Comparison of ENCODE assay signal across 2 cellular contexts in the genomic region with DNA sequence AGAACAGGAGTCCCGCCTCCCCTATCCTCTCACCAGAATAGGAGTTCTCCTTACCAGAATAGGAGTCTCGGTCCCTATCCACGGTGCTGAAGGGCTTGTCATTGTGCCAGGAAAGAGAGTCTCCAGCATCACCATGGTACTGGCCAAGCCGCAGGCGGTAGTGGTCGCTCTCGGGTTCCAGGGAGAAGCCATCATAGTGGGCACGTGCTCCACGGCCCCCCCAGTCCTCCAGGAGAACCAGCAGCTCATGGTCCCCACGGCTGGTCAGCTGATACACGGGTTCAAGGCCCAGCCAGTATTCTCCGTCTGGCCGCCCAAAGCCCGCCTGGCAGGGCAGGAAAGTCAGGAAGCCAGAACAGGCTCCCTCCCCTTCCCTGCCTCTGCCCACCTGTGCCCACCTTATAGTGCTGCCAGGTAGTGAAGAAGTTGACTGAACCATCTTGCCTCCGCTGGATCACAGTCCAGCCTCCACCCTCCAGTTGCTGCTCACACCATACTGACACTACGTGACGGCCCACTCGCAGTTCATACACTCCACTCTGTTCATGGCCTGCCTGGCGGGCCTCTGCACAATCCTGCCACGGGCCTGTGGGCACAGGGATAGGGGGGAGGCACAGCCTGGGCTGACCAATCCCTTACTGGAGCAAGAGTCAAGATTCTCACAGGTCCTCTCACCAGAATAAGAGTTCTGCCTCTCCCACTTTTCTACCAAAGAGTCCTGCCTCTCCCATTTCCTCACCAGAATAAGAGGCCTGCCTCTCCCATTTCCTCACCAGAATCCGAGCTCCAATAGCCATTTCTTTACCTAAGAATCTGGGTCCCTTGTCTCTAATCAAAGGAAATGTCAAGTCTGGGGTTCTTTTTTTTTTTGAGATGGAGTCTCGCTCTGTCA.
TF ChIP-seq lines count a peak whose summit lies in the region.

No MANE protein-coding gene starts in this region.

TF ChIP-seq in HCT116, 20 proteins besides CTCF, POLR2A, EP300 and RAD21:
- TF ChIP-seq, protein P1, sequence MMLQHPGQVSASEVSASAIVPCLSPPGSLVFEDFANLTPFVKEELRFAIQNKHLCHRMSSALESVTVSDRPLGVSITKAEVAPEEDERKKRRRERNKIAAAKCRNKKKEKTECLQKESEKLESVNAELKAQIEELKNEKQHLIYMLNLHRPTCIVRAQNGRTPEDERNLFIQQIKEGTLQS (IDR thresholded peaks at IDR 0.05), result no peak
- TF ChIP-seq, protein P2, sequence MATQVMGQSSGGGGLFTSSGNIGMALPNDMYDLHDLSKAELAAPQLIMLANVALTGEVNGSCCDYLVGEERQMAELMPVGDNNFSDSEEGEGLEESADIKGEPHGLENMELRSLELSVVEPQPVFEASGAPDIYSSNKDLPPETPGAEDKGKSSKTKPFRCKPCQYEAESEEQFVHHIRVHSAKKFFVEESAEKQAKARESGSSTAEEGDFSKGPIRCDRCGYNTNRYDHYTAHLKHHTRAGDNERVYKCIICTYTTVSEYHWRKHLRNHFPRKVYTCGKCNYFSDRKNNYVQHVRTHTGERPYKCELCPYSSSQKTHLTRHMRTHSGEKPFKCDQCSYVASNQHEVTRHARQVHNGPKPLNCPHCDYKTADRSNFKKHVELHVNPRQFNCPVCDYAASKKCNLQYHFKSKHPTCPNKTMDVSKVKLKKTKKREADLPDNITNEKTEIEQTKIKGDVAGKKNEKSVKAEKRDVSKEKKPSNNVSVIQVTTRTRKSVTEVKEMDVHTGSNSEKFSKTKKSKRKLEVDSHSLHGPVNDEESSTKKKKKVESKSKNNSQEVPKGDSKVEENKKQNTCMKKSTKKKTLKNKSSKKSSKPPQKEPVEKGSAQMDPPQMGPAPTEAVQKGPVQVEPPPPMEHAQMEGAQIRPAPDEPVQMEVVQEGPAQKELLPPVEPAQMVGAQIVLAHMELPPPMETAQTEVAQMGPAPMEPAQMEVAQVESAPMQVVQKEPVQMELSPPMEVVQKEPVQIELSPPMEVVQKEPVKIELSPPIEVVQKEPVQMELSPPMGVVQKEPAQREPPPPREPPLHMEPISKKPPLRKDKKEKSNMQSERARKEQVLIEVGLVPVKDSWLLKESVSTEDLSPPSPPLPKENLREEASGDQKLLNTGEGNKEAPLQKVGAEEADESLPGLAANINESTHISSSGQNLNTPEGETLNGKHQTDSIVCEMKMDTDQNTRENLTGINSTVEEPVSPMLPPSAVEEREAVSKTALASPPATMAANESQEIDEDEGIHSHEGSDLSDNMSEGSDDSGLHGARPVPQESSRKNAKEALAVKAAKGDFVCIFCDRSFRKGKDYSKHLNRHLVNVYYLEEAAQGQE (IDR thresholded peaks at IDR 0.05; ENCODE audit: low read depth), result peak; percentile 70; the same call in 1 of the 2 replicates
TF ChIP-seq in HCT116: peak in this region for 1.

TF ChIP-seq in K562, 482 proteins besides CTCF, POLR2A, EP300 and RAD21 (continues in another document):
- 0 out of 2 replicates have a peak, but pooled peaks have one; percentile 19 for TF ChIP-seq GABPB1 (CRISPR knock-in tag; IDR thresholded peaks at IDR 0.05)
- peak; percentile 100 for TF ChIP-seq MYNN (IDR thresholded peaks at IDR 0.05)
- TF ChIP-seq MYNN (CRISPR knock-in tag; IDR thresholded peaks at IDR 0.05), result peak; percentile 99
- no peak for TF ChIP-seq EZH2 (IDR thresholded peaks at IDR 0.05; ENCODE audit: borderline replicate concordance, low read depth, low read length)
- no peak for TF ChIP-seq SLC30A9 (CRISPR knock-in tag; IDR thresholded peaks at IDR 0.05)
- no peak for TF ChIP-seq NONO (IDR thresholded peaks at IDR 0.05; ENCODE audit: low read depth in 2 of 2, low read length in 1 of 2)
- peak; percentile 87 for TF ChIP-seq NFIC (IDR thresholded peaks at IDR 0.05)
- TF ChIP-seq RBFOX2 (IDR thresholded peaks at IDR 0.05; ENCODE audit: low read depth, low read length), result 0 out of 2 replicates have a peak, but pooled peaks have one; percentile 6
- TF ChIP-seq, protein P3, sequence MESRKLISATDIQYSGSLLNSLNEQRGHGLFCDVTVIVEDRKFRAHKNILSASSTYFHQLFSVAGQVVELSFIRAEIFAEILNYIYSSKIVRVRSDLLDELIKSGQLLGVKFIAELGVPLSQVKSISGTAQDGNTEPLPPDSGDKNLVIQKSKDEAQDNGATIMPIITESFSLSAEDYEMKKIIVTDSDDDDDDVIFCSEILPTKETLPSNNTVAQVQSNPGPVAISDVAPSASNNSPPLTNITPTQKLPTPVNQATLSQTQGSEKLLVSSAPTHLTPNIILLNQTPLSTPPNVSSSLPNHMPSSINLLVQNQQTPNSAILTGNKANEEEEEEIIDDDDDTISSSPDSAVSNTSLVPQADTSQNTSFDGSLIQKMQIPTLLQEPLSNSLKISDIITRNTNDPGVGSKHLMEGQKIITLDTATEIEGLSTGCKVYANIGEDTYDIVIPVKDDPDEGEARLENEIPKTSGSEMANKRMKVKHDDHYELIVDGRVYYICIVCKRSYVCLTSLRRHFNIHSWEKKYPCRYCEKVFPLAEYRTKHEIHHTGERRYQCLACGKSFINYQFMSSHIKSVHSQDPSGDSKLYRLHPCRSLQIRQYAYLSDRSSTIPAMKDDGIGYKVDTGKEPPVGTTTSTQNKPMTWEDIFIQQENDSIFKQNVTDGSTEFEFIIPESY (CRISPR knock-in tag; IDR thresholded peaks at IDR 0.05), result 0 out of 2 replicates have a peak, but pooled peaks have one; percentile 70
- TF ChIP-seq TAF1 (IDR thresholded peaks at IDR 0.05; ENCODE audit: control insufficient read depth, extremely low read depth, insufficient read depth, low read length, severe bottlenecking), result no peak
- no peak for TF ChIP-seq TOE1 (IDR thresholded peaks at IDR 0.05; ENCODE audit: borderline replicate concordance)
- no peak for TF ChIP-seq TOE1 (CRISPR knock-in tag; IDR thresholded peaks at IDR 0.05; ENCODE audit: borderline replicate concordance, low read depth)
- no peak for TF ChIP-seq TCFL5 (CRISPR knock-in tag; conservative IDR thresholded peaks at IDR 0.05)
- TF ChIP-seq NR2C1 (IDR thresholded peaks at IDR 0.05), result no peak
- TF ChIP-seq NR2C1 (tag; IDR thresholded peaks at IDR 0.05), result no peak
- TF ChIP-seq LARP7 (IDR thresholded peaks at IDR 0.05), result no peak
- TF ChIP-seq ZNF764 (CRISPR knock-in tag; IDR thresholded peaks at IDR 0.05; ENCODE audit: low read depth), result no peak
- no peak for TF ChIP-seq SMAD1 (IDR thresholded peaks at IDR 0.05; ENCODE audit: low read depth, low read length, partially characterized antibody)
- no peak for TF ChIP-seq POLR2AphosphoS2 (IDR thresholded peaks at IDR 0.05; ENCODE audit: low read length)
- no peak for TF ChIP-seq CREM (IDR thresholded peaks at IDR 0.05; ENCODE audit: low read depth)
- TF ChIP-seq ZNF121 (CRISPR knock-in tag; conservative IDR thresholded peaks at IDR 0.05), result peak; percentile 23; the same call in 1 of the 2 replicates
- TF ChIP-seq, protein P4, sequence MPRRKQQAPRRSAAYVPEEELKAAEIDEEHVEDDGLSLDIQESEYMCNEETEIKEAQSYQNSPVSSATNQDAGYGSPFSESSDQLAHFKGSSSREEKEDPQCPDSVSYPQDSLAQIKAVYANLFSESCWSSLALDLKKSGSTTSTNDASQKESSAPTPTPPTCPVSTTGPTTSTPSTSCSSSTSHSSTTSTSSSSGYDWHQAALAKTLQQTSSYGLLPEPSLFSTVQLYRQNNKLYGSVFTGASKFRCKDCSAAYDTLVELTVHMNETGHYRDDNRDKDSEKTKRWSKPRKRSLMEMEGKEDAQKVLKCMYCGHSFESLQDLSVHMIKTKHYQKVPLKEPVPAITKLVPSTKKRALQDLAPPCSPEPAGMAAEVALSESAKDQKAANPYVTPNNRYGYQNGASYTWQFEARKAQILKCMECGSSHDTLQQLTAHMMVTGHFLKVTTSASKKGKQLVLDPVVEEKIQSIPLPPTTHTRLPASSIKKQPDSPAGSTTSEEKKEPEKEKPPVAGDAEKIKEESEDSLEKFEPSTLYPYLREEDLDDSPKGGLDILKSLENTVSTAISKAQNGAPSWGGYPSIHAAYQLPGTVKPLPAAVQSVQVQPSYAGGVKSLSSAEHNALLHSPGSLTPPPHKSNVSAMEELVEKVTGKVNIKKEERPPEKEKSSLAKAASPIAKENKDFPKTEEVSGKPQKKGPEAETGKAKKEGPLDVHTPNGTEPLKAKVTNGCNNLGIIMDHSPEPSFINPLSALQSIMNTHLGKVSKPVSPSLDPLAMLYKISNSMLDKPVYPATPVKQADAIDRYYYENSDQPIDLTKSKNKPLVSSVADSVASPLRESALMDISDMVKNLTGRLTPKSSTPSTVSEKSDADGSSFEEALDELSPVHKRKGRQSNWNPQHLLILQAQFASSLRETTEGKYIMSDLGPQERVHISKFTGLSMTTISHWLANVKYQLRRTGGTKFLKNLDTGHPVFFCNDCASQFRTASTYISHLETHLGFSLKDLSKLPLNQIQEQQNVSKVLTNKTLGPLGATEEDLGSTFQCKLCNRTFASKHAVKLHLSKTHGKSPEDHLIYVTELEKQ (CRISPR knock-in tag; IDR thresholded peaks at IDR 0.05), result no peak
- peak; percentile 51; the same call in 1 of the 2 replicates for TF ChIP-seq NCOA1 (IDR thresholded peaks at IDR 0.05; ENCODE audit: low read depth)
- TF ChIP-seq, protein P5, sequence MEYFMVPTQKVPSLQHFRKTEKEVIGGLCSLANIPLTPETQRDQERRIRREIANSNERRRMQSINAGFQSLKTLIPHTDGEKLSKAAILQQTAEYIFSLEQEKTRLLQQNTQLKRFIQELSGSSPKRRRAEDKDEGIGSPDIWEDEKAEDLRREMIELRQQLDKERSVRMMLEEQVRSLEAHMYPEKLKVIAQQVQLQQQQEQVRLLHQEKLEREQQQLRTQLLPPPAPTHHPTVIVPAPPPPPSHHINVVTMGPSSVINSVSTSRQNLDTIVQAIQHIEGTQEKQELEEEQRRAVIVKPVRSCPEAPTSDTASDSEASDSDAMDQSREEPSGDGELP (CRISPR knock-in tag; IDR thresholded peaks at IDR 0.05; ENCODE audit: borderline replicate concordance), result peak; percentile 27; the same call in 1 of the 2 replicates
- TF ChIP-seq EHMT2 (IDR thresholded peaks at IDR 0.05), result peak; percentile 92
- peak; percentile 36; the same call in 1 of the 2 replicates for TF ChIP-seq POLR2G (IDR thresholded peaks at IDR 0.05; ENCODE audit: low read depth, low read length)
- no peak for TF ChIP-seq ZNF143 (CRISPR knock-in tag; IDR thresholded peaks at IDR 0.05)
- no peak for TF ChIP-seq BMI1 (IDR thresholded peaks at IDR 0.05; ENCODE audit: low read length)
- TF ChIP-seq, protein P6, sequence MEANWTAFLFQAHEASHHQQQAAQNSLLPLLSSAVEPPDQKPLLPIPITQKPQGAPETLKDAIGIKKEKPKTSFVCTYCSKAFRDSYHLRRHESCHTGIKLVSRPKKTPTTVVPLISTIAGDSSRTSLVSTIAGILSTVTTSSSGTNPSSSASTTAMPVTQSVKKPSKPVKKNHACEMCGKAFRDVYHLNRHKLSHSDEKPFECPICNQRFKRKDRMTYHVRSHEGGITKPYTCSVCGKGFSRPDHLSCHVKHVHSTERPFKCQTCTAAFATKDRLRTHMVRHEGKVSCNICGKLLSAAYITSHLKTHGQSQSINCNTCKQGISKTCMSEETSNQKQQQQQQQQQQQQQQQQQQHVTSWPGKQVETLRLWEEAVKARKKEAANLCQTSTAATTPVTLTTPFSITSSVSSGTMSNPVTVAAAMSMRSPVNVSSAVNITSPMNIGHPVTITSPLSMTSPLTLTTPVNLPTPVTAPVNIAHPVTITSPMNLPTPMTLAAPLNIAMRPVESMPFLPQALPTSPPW (CRISPR knock-in tag; IDR thresholded peaks at IDR 0.05), result no peak
- peak; percentile 88 for TF ChIP-seq MIER1 (IDR thresholded peaks at IDR 0.05; ENCODE audit: low read depth)
- no peak for TF ChIP-seq MTA1 (IDR thresholded peaks at IDR 0.05; ENCODE audit: borderline replicate concordance)
- no peak for TF ChIP-seq ZNF785 (CRISPR knock-in tag; IDR thresholded peaks at IDR 0.05)
- TF ChIP-seq, protein P7, sequence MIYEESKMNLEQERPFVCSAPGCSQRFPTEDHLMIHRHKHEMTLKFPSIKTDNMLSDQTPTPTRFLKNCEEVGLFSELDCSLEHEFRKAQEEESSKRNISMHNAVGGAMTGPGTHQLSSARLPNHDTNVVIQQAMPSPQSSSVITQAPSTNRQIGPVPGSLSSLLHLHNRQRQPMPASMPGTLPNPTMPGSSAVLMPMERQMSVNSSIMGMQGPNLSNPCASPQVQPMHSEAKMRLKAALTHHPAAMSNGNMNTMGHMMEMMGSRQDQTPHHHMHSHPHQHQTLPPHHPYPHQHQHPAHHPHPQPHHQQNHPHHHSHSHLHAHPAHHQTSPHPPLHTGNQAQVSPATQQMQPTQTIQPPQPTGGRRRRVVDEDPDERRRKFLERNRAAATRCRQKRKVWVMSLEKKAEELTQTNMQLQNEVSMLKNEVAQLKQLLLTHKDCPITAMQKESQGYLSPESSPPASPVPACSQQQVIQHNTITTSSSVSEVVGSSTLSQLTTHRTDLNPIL (CRISPR knock-in tag; IDR thresholded peaks at IDR 0.05), result no peak
- TF ChIP-seq ZKSCAN1 (IDR thresholded peaks at IDR 0.05; ENCODE audit: low read depth, low read length), result no peak
- TF ChIP-seq CHCHD3 (CRISPR knock-in tag; IDR thresholded peaks at IDR 0.05), result no peak
- TF ChIP-seq RCOR1 (IDR thresholded peaks at IDR 0.05; ENCODE audit: borderline replicate concordance in 1 of 2, low read depth in 2 of 2, low read length in 2 of 2), result 0 out of 4 replicates have a peak, but pooled peaks of 1 of the 2 experiments have one; percentile 15
- TF ChIP-seq, protein P8, sequence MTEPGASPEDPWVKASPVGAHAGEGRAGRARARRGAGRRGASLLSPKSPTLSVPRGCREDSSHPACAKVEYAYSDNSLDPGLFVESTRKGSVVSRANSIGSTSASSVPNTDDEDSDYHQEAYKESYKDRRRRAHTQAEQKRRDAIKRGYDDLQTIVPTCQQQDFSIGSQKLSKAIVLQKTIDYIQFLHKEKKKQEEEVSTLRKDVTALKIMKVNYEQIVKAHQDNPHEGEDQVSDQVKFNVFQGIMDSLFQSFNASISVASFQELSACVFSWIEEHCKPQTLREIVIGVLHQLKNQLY (CRISPR knock-in tag; conservative IDR thresholded peaks at IDR 0.05), result no peak
- no peak for TF ChIP-seq POLR2B (IDR thresholded peaks at IDR 0.05; ENCODE audit: low read depth, partially characterized antibody)
- no peak for TF ChIP-seq ZNF77 (CRISPR knock-in tag; IDR thresholded peaks at IDR 0.05)
- TF ChIP-seq, protein P9, sequence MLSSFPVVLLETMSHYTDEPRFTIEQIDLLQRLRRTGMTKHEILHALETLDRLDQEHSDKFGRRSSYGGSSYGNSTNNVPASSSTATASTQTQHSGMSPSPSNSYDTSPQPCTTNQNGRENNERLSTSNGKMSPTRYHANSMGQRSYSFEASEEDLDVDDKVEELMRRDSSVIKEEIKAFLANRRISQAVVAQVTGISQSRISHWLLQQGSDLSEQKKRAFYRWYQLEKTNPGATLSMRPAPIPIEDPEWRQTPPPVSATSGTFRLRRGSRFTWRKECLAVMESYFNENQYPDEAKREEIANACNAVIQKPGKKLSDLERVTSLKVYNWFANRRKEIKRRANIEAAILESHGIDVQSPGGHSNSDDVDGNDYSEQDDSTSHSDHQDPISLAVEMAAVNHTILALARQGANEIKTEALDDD (IDR thresholded peaks at IDR 0.05), result no peak
- TF ChIP-seq, protein P10, sequence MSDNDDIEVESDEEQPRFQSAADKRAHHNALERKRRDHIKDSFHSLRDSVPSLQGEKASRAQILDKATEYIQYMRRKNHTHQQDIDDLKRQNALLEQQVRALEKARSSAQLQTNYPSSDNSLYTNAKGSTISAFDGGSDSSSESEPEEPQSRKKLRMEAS (CRISPR knock-in tag; IDR thresholded peaks at IDR 0.05), result 0 out of 2 replicates have a peak, but pooled peaks have one; percentile 32
